Comparison of ENCODE assay signal across 9 cellular contexts in the genomic region with DNA sequence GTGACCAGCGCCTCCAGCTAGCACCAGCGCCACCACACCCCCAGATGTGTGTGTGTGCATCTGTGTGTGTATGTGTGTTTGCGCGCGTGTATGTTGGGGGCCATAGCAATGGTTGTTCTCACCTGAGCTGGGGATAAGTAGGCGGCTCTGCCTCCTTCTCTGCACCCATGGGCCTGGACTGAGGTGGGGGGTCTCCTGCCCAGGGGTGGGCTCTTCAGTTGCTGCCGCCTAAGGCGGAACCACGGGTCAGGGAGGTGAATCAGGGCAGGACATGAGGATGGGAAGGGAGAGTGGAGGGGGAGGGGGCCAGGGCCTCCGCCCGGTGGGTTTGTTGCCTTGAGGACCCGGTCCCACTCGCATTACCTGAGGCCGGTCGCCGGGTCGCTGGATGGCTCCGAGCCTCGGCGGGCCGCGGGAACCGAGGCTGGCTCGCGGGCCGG. TPM values are rescaled to one million over a fixed set of nuclear protein-coding genes. Genes with fewer than 3 reads are reported as not detected.
DNase-seq lines count a peak whose midpoint lies in the region; ATAC-seq and TF ChIP-seq lines count a peak whose summit lies in the region.
"Had no signal": no experiment of that assay in that cellular context is flagged by ENCODE, and none has a peak within 500 bp of the region (broad histone marks: within the 10 kb centered on the region; RNA-seq: fewer than 3 reads in every experiment).

No MANE protein-coding gene starts in this region.

- peak; percentile 7 for ATAC-seq in GM18502 (IDR thresholded peaks at IDR 0.05; ENCODE audit: poor library complexity, unreplicated experiment)

- H3K9ac ChIP-seq in rectal smooth muscle tissue (ENCODE audit: low read length) = no peak overlapping the region

- in situ Hi-C loops in G401 (cut with HindIII; ENCODE audit: low sequenced_read_pairs) = no loop called here

- 10% methylated on average over 26 of the region's 26 CpGs for WGBS in prostate gland

- peaks cover 41% of the 10 kb centered on the region for H3K27me3 ChIP-seq in MG63
- no peaks in the 10 kb centered on the region for H3K27me3 ChIP-seq in effector memory CD4-positive, alpha-beta T cell (replicated peaks; ENCODE audit: control insufficient read depth, insufficient read depth, low read length, poor library complexity, severe bottlenecking)
- peaks cover 25% of the 10 kb centered on the region for H3K27me3 ChIP-seq in rectal smooth muscle tissue (ENCODE audit: control insufficient read depth, insufficient read depth, low read length)
- no peaks in the 10 kb centered on the region for H3K27me3 ChIP-seq in prostate gland (replicated peaks; ENCODE audit: insufficient read depth)

- H3K9me3 ChIP-seq in MG63 (no peaks in the 10 kb centered on the region), prostate gland (no peaks in the 10 kb centered on the region)
- no peaks in the 10 kb centered on the region for H3K9me3 ChIP-seq in effector memory CD4-positive, alpha-beta T cell (ENCODE audit: control insufficient read depth, low read length)

- intact Hi-C loops in prostate gland (cut with DNase I) = no loop called here

- TF ChIP-seq POLR2A in prostate gland (IDR thresholded peaks at IDR 0.05) = no peak

- H3K36me3 ChIP-seq in MG63 (no peaks in the 10 kb centered on the region), rectal smooth muscle tissue (ENCODE audit: control insufficient read depth, insufficient read depth, low read length) (no peaks in the 10 kb centered on the region), prostate gland (no peaks in the 10 kb centered on the region)
- H3K36me3 ChIP-seq in effector memory CD4-positive, alpha-beta T cell (ENCODE audit: control insufficient read depth, insufficient read depth, low read length) = no peaks in the 10 kb centered on the region

- TF ChIP-seq CTCF in prostate gland (IDR thresholded peaks at IDR 0.05) = no peak

- H3K4me3 ChIP-seq in MG63 (peak overlapping the region; percentile 29), rectal smooth muscle tissue (ENCODE audit: low read length) (peak overlapping the region; percentile 55), prostate gland (peak overlapping the region in 1 of 2 donors; percentile 23)
- peak overlapping the region; percentile 72 for H3K4me3 ChIP-seq in effector memory CD4-positive, alpha-beta T cell (ENCODE audit: insufficient read depth, low read depth, low read length, poor library complexity, severe bottlenecking)

- peak overlapping the region; percentile 76 for H3K27ac ChIP-seq in effector memory CD4-positive, alpha-beta T cell (ENCODE audit: insufficient read depth, low read length, poor library complexity, severe bottlenecking)
- H3K27ac ChIP-seq in rectal smooth muscle tissue (ENCODE audit: low read depth, low read length) (no peak overlapping the region), prostate gland (no peak overlapping the region)
- H3K27ac ChIP-seq: epithelial cell of prostate had no signal

- DNase-seq in MG63 (no peak), prostate gland (ENCODE audit: low spot score) (no peak), OCI-M1 (lab: John Stamatoyannopoulos, UW) (no peak), G401 (ENCODE audit: low spot score) (no peak), NCI-H524 (lab: John Stamatoyannopoulos, UW) (no peak)
- DNase-seq in effector memory CD4-positive, alpha-beta T cell = no peak

- H3K4me1 ChIP-seq in effector memory CD4-positive, alpha-beta T cell (ENCODE audit: control insufficient read depth, insufficient read depth, low read length, poor library complexity, severe bottlenecking) = peaks cover 32% of the 10 kb centered on the region
- H3K4me1 ChIP-seq in rectal smooth muscle tissue (ENCODE audit: control insufficient read depth, insufficient read depth, low read length) (peaks cover 2% of the 10 kb centered on the region), prostate gland (replicated peaks) (no peaks in the 10 kb centered on the region)

RNA-seq across cellular contexts. Expression of a gene that starts 0.3 kb away (rescaled TPM):
- not detected in 2 replicates for total RNA-seq in MG63 (2014; rRNA removed; shearing (Covaris generic); ENCODE audit: low replicate concordance)
- 1 to 10 TPM in 1 of 2 donors, not detected in 1; 4.9 TPM for total RNA-seq in prostate gland
- 0.62 and 1.9 TPM in 2 replicates for total RNA-seq in G401 (2014; rRNA removed; shearing (Covaris generic))

RNA-seq across cellular contexts. Expression of a gene that starts 19.1 kb away (rescaled TPM):
- not detected in 2 replicates for total RNA-seq in MG63 (2014; rRNA removed; shearing (Covaris generic); ENCODE audit: low replicate concordance)
- under 1 TPM in 1 of 2 donors, not detected in 1; 0.91 TPM for total RNA-seq in prostate gland
- total RNA-seq in G401 (2014; rRNA removed; shearing (Covaris generic)) = not detected in 2 replicates

RNA-seq across cellular contexts. Expression of a gene that starts 47.7 kb away (rescaled TPM):
- total RNA-seq in MG63 (2014; rRNA removed; shearing (Covaris generic); ENCODE audit: low replicate concordance) = 80.7 and 112 TPM in 2 replicates
- 10 to 100 TPM; 57.2 to 60.2 TPM for total RNA-seq in prostate gland
- 80.4 and 86.0 TPM in 2 replicates for total RNA-seq in G401 (2014; rRNA removed; shearing (Covaris generic))

RNA-seq across cellular contexts. Expression of a gene that starts 51.5 kb away (rescaled TPM):
- total RNA-seq in MG63 (2014; rRNA removed; shearing (Covaris generic); ENCODE audit: low replicate concordance) = 0.10 and 1.0 TPM in 2 replicates
- 10 to 100 TPM in 1 of 2 donors, 1 to 10 TPM in 1; 2.6 to 51.9 TPM for total RNA-seq in prostate gland
- total RNA-seq in G401 (2014; rRNA removed; shearing (Covaris generic)) = 0.07 and 1.2 TPM in 2 replicates
